In genomic region chr20:58650776-58651547, GRCh38 we compare ENCODE assay signal across 1 cellular context.
TF ChIP-seq lines count a peak whose summit lies in the region.

TSS of gene STX16 (plus strand) at chr20:58651283. CDS start at chr20:58652007, 724 bp downstream.

TF ChIP-seq in HepG2, 621 proteins besides CTCF, POLR2A, EP300 and RAD21 (continued from another document and continues in another):
- TF ChIP-seq HMGXB4 (CRISPR knock-in tag; IDR thresholded peaks at IDR 0.05; ENCODE audit: borderline replicate concordance in 1 of 2, low read depth in 1 of 2), result peak; percentile 100
- TF ChIP-seq ZFY (CRISPR knock-in tag; IDR thresholded peaks at IDR 0.05), result peak; percentile 100
- TF ChIP-seq ZNF34 (CRISPR knock-in tag; IDR thresholded peaks at IDR 0.05; ENCODE audit: borderline replicate concordance), result peak; percentile 100
- TF ChIP-seq ZC3H4 (CRISPR knock-in tag; IDR thresholded peaks at IDR 0.05; ENCODE audit: borderline replicate concordance), result peak; percentile 84
- TF ChIP-seq MBNL3 (CRISPR knock-in tag; conservative IDR thresholded peaks at IDR 0.05), result no peak
- peak; percentile 98 for TF ChIP-seq ZNF607 (CRISPR knock-in tag; IDR thresholded peaks at IDR 0.05; ENCODE audit: borderline replicate concordance)
- TF ChIP-seq ZFYVE20 (CRISPR knock-in tag; IDR thresholded peaks at IDR 0.05; ENCODE audit: borderline replicate concordance, low read depth), result peak; percentile 98
- peak; percentile 87 for TF ChIP-seq ELK4 (CRISPR knock-in tag; IDR thresholded peaks at IDR 0.05; ENCODE audit: borderline replicate concordance)
- peak; percentile 78 for TF ChIP-seq U2AF2 (IDR thresholded peaks at IDR 0.05; ENCODE audit: low read depth, low read length)
- peak; percentile 27; the same call in 1 of the 2 replicates for TF ChIP-seq NKX3-1 (CRISPR knock-in tag; IDR thresholded peaks at IDR 0.05)
- peak; percentile 94 for TF ChIP-seq ZNF407 (CRISPR knock-in tag; IDR thresholded peaks at IDR 0.05; ENCODE audit: not compliant biosample characterization)
- TF ChIP-seq HNRNPH1 (optimal IDR thresholded peaks at IDR 0.05; ENCODE audit: low read depth, low read length), result peak; percentile 87
- peak; percentile 99 for TF ChIP-seq ZNF225 (CRISPR knock-in tag; IDR thresholded peaks at IDR 0.05)
- peak; percentile 77 for TF ChIP-seq ZFP36 (IDR thresholded peaks at IDR 0.05; ENCODE audit: borderline replicate concordance, low read depth, low read length, partially characterized antibody)
- TF ChIP-seq ONECUT2 (CRISPR knock-in tag; IDR thresholded peaks at IDR 0.05), result peak; percentile 72
- no peak for TF ChIP-seq NPAS2 (CRISPR knock-in tag; IDR thresholded peaks at IDR 0.05; ENCODE audit: borderline replicate concordance)
- TF ChIP-seq ZBTB21 (CRISPR knock-in tag; IDR thresholded peaks at IDR 0.05), result peak; percentile 84
- TF ChIP-seq MED13 (CRISPR knock-in tag; IDR thresholded peaks at IDR 0.05), result peak; percentile 92; the same call in 1 of the 2 replicates
- TF ChIP-seq SP4 (CRISPR knock-in tag; IDR thresholded peaks at IDR 0.05), result peak; percentile 96
- peak; percentile 98 for TF ChIP-seq MEIS2 (CRISPR knock-in tag; IDR thresholded peaks at IDR 0.05)
- TF ChIP-seq ZNF792 (CRISPR knock-in tag; IDR thresholded peaks at IDR 0.05), result peak; percentile 99
- peak; percentile 84 for TF ChIP-seq BCL6 (CRISPR knock-in tag; IDR thresholded peaks at IDR 0.05)
- TF ChIP-seq RARG (CRISPR knock-in tag; IDR thresholded peaks at IDR 0.05; ENCODE audit: low read depth), result peak; percentile 92
- TF ChIP-seq ZNF460 (CRISPR knock-in tag; IDR thresholded peaks at IDR 0.05; ENCODE audit: borderline replicate concordance), result peak; percentile 84; the same call in 1 of the 2 replicates
- TF ChIP-seq ZNF580 (CRISPR knock-in tag; IDR thresholded peaks at IDR 0.05; ENCODE audit: borderline replicate concordance, low read depth), result peak; percentile 99
- peak; percentile 100 for TF ChIP-seq CCAR2 (optimal IDR thresholded peaks at IDR 0.05; ENCODE audit: low read depth, low read length)
- peak; percentile 97; the same call in 1 of the 2 replicates for TF ChIP-seq ZNF44 (CRISPR knock-in tag; IDR thresholded peaks at IDR 0.05)
- peak; percentile 100 for TF ChIP-seq ZNF501 (CRISPR knock-in tag; IDR thresholded peaks at IDR 0.05)
- TF ChIP-seq SUZ12 (IDR thresholded peaks at IDR 0.05; ENCODE audit: low read depth, low read length), result peak; percentile 36; the same call in 1 of the 2 replicates
- TF ChIP-seq CCDC6 (CRISPR knock-in tag; IDR thresholded peaks at IDR 0.05), result peak; percentile 99
- peak; percentile 100 for TF ChIP-seq ZNF691 (CRISPR knock-in tag; IDR thresholded peaks at IDR 0.05; ENCODE audit: borderline replicate concordance, low read depth)
- peak; percentile 100 for TF ChIP-seq ZGPAT (CRISPR knock-in tag; IDR thresholded peaks at IDR 0.05)
- peak; percentile 99 for TF ChIP-seq ZNF761 (CRISPR knock-in tag; conservative IDR thresholded peaks at IDR 0.05)
- TF ChIP-seq ZBTB14 (CRISPR knock-in tag; IDR thresholded peaks at IDR 0.05), result peak; percentile 69
- peak in 1 of 2 experiments; percentile 88; a peak in 2 of 4 replicates for TF ChIP-seq ATF4 (CRISPR knock-in tag; IDR thresholded peaks at IDR 0.05)
- peak; percentile 94 for TF ChIP-seq ZNF292 (CRISPR knock-in tag; IDR thresholded peaks at IDR 0.05; ENCODE audit: borderline replicate concordance, low read depth)
- TF ChIP-seq NONO (IDR thresholded peaks at IDR 0.05), result no peak
- TF ChIP-seq NONO (CRISPR knock-in tag; conservative IDR thresholded peaks at IDR 0.05), result peak; percentile 100
- peak; percentile 90; the same call in 1 of the 2 replicates for TF ChIP-seq THAP8 (CRISPR knock-in tag; IDR thresholded peaks at IDR 0.05; ENCODE audit: borderline replicate concordance)
- peak; percentile 100 for TF ChIP-seq ZNF280B (CRISPR knock-in tag; IDR thresholded peaks at IDR 0.05; ENCODE audit: borderline replicate concordance)
- TF ChIP-seq ZNF263 (CRISPR knock-in tag; IDR thresholded peaks at IDR 0.05), result peak; percentile 100
- TF ChIP-seq ZSCAN9 (CRISPR knock-in tag; IDR thresholded peaks at IDR 0.05; ENCODE audit: borderline replicate concordance), result peak; percentile 85; the same call in 1 of the 2 replicates
- peak; percentile 97; the same call in 1 of the 2 replicates for TF ChIP-seq MZF1 (CRISPR knock-in tag; IDR thresholded peaks at IDR 0.05; ENCODE audit: borderline replicate concordance)
- peak; percentile 99 for TF ChIP-seq ARHGAP35 (CRISPR knock-in tag; IDR thresholded peaks at IDR 0.05; ENCODE audit: borderline replicate concordance)
